In genomic region chr3:107689355-107689754, GRCh38 we compare ENCODE assay signal across 20 cellular contexts.
DNase-seq lines count a peak whose midpoint lies in the region; ATAC-seq, FAIRE-seq and TF ChIP-seq lines count a peak whose summit lies in the region.
"Had no signal": no experiment of that assay in that cellular context is flagged by ENCODE, and none has a peak within 500 bp of the region (broad histone marks: within the 10 kb centered on the region; RNA-seq: fewer than 3 reads in every experiment).

No MANE protein-coding gene starts in this region.

- no peaks in the 10 kb centered on the region for H3K9me3 Mint-ChIP-seq in WTC11
- H3K9me3 Mint-ChIP-seq: CD4-positive, alpha-beta memory T cell; HFFc6; IgD-negative memory B cell had no signal

- H3K36me3 Mint-ChIP-seq in WTC11 = no peaks in the 10 kb centered on the region
- H3K36me3 Mint-ChIP-seq: CD4-positive, alpha-beta memory T cell had no signal

- no peak overlapping the region for H3K27ac Mint-ChIP-seq in WTC11
- H3K27ac Mint-ChIP-seq: CD4-positive, alpha-beta memory T cell; HFFc6 had no signal

- no peak overlapping the region for H3K4me3 Mint-ChIP-seq in WTC11
- H3K4me3 Mint-ChIP-seq: CD4-positive, alpha-beta memory T cell; HFFc6; IgD-negative memory B cell had no signal

- H3K9ac ChIP-seq in HepG2 (ENCODE audit: insufficient read depth, low read depth, low read length) = no peak overlapping the region
- H3K9ac ChIP-seq in kidney (ENCODE audit: low read length in 2 of 2) = no peak overlapping the region
- H3K9ac ChIP-seq: BLaER1 had no signal

- H3K4me1 ChIP-seq in HepG2 (ENCODE audit: insufficient read depth, low read length) (peaks cover 75% of the 10 kb centered on the region), right lobe of liver (peaks cover 0 to 5% (median 0%) of the 10 kb centered on the region in 4 donors), kidney (ENCODE audit: control insufficient read depth in 1 of 2, insufficient read depth in 1 of 2, low read depth in 1 of 2, low read length in 2 of 2) (peaks cover 0 to 4% of the 10 kb centered on the region in 2 donors)

- peak; percentile 73 for DNase-seq in HepG2 (ENCODE audit: low spot score)
- no peak for DNase-seq in right lobe of liver
- no peak for DNase-seq in WTC11 (ENCODE audit: low spot score)
- peak; percentile 34 for DNase-seq in iris pigment epithelial cell (ENCODE audit: low read depth)
- DNase-seq in ureter (ENCODE audit: low spot score) = no peak
- DNase-seq in NCI-H1694 treated with DMSO at 0.1 percent for 48 hours (lab: John Stamatoyannopoulos, UW) = no peak
- no peak for DNase-seq in stimulated activated CD4-positive, alpha-beta T cell treated with anti-CD3 and anti-CD28 coated beads, Interleukin-2, amount 100 ng/mL, for 48 hours
- no peak for DNase-seq in kidney
- DNase-seq: CD4-positive, alpha-beta memory T cell; DMS79 treated with DMSO at 0.1 percent for 48 hours; HFFc6; Kasumi-1; MM.1S; NCI-H1092; NCI-H2227 treated with DMSO at 0.1 percent for 48 hours; NCI-H524 treated with DMSO at 0.1 percent for 48 hours; PC-3; RPMI8226 had no signal

- no peak for TF ChIP-seq RAD21 in HepG2 (CRISPR knock-in tag; IDR thresholded peaks at IDR 0.05)

- H4K20me1 ChIP-seq in HepG2 (ENCODE audit: insufficient read depth, low read length) = no peaks in the 10 kb centered on the region

- TF ChIP-seq EP300 in HepG2 (IDR thresholded peaks at IDR 0.05; ENCODE audit: low read depth in 2 of 2, low read length in 2 of 2) (peak in 1 of 2 experiments; percentile 74; a peak in 2 of 4 replicates), HepG2 (CRISPR knock-in tag; IDR thresholded peaks at IDR 0.05; ENCODE audit: borderline replicate concordance) (peak; percentile 69; the same call in 1 of the 2 replicates)

- H3K79me2 ChIP-seq in HepG2 (ENCODE audit: insufficient read depth, low read length) = peaks cover 3% of the 10 kb centered on the region

- no peaks in the 10 kb centered on the region; a peak in 1 of 5 replicates for H3K36me3 ChIP-seq in HepG2 (replicated peaks in 1 of 2; ENCODE audit: control insufficient read depth in 1 of 2, insufficient read depth in 2 of 2, low read length in 2 of 2)
- H3K36me3 ChIP-seq in right lobe of liver = no peaks in the 10 kb centered on the region
- no peaks in the 10 kb centered on the region for H3K36me3 ChIP-seq in kidney (ENCODE audit: control insufficient read depth in 1 of 2, insufficient read depth in 2 of 2, low read length in 2 of 2)
- H3K36me3 ChIP-seq: BLaER1 had no signal

- CTCF ChIA-PET in HepG2 (lab: Yijun Ruan, JAX; ENCODE audit: low intra/inter-chr PET ratio, low total read pairs) (interaction anchor here (1.2 to 1.8 kb wide), 2 partner anchors 12 to 157 kb away, joined by 3 to 5 read pairs; no protein-coding TSS in a partner anchor), WTC11 (lab: Charles Lee) (interaction anchor here (1.1 to 2.7 kb wide), 9 partner anchors 8 to 63 kb away, joined by 4 to 20 read pairs (median 9); no protein-coding TSS in a partner anchor)

- POLR2A ChIA-PET in HepG2 (lab: Yijun Ruan, JAX) = interaction anchor here (0.6 kb wide), 1 partner anchor 956 kb away, joined by 3 read pairs; no protein-coding TSS in a partner anchor
- POLR2A ChIA-PET in WTC11 (lab: Charles Lee) = no interaction called here

- H2AFZ ChIP-seq in HepG2 (ENCODE audit: low read length) = no peak overlapping the region

- BruUV-seq in HepG2 (replicated peaks; lab: Mats Ljungman, UMichigan) = no TSS peak

- FAIRE-seq in HepG2 (lab: Jason Lieb, UNC) (peak; percentile 51), kidney (lab: Jason Lieb, UNC) (no peak)

- 11% methylated on average over 6 of the region's 6 CpGs for WGBS in HepG2 (ENCODE audit: low lambda C conversion rate)
- WGBS in right lobe of liver (ENCODE audit: insufficient coverage, low coverage, low lambda C conversion rate, missing lambda C conversion rate) = 53% methylated on average over 6 of the region's 6 CpGs

- TF ChIP-seq CTCF in HepG2 (CRISPR knock-in tag; IDR thresholded peaks at IDR 0.05) (no peak), right lobe of liver (IDR thresholded peaks at IDR 0.05) (no peak), WTC11 (IDR thresholded peaks at IDR 0.05) (no peak), kidney (IDR thresholded peaks at IDR 0.05; ENCODE audit: borderline replicate concordance, extremely low read depth, insufficient read depth) (no peak)

- H3K27ac ChIP-seq in HepG2 (ENCODE audit: extremely low read length, insufficient read depth, low read length) = peak overlapping the region; percentile 50
- no peak overlapping the region for H3K27ac ChIP-seq in right lobe of liver
- no peak overlapping the region for H3K27ac ChIP-seq in kidney (ENCODE audit: low read depth in 2 of 2, low read length in 2 of 2)
- H3K27ac ChIP-seq: BLaER1 had no signal

- ATAC-seq in HepG2 (no peak; the same call in 1 of the 3 replicates), right lobe of liver (no peak), WTC11 (no peak)
- ATAC-seq: PC-3 had no signal

- in situ Hi-C loops in HepG2 (cut with HindIII; ENCODE audit: extremely low pct_ligation_motif_present, low pct_unique_long_range_greater_than_20kb) = no loop called here

- H3K27me3 ChIP-seq in HepG2 (ENCODE audit: control insufficient read depth in 1 of 2, insufficient read depth in 2 of 2, low read length in 2 of 2) = no peaks in the 10 kb centered on the region
- H3K27me3 ChIP-seq in right lobe of liver = no peaks in the 10 kb centered on the region
- H3K27me3 ChIP-seq: BLaER1 had no signal

- H3K4me2 ChIP-seq in HepG2 (ENCODE audit: low read depth, low read length) = peak overlapping the region; percentile 37
- H3K4me2 ChIP-seq: BLaER1 had no signal

- no peaks in the 10 kb centered on the region for H3K27me3 Mint-ChIP-seq in WTC11 (ENCODE audit: low read depth)
- H3K27me3 Mint-ChIP-seq: CD4-positive, alpha-beta memory T cell; IgD-negative memory B cell had no signal

- intact Hi-C loops in HepG2 (cut with micrococcal nuclease; ENCODE audit: unreplicated experiment) (loop anchor here (2.0 kb wide), 1 partner anchor 25 kb away; no protein-coding TSS in a partner anchor), right lobe of liver (cut with DNase I) (no loop called here), kidney (cut with DNase I) (no loop called here)

- H3K4me1 Mint-ChIP-seq in WTC11 = peaks cover 27% of the 10 kb centered on the region

- H3K9me3 ChIP-seq in HepG2 (ENCODE audit: low read length) = no peaks in the 10 kb centered on the region
- no peaks in the 10 kb centered on the region for H3K9me3 ChIP-seq in right lobe of liver
- H3K9me3 ChIP-seq in kidney (ENCODE audit: control insufficient read depth in 1 of 2, low read length in 2 of 2) = no peaks in the 10 kb centered on the region
- H3K9me3 ChIP-seq: BLaER1 had no signal

- no peak for TF ChIP-seq POLR2A in HepG2 (IDR thresholded peaks at IDR 0.05; ENCODE audit: insufficient read depth in 1 of 2, low read depth in 2 of 2, low read length in 2 of 2)
- no peak for TF ChIP-seq POLR2A in right lobe of liver (IDR thresholded peaks at IDR 0.05)

- no peak overlapping the region; a peak in 1 of 6 replicates for H3K4me3 ChIP-seq in HepG2 (replicated peaks in 1 of 3; ENCODE audit: insufficient read depth in 1 of 3, low read depth in 2 of 3, low read length in 3 of 3)
- H3K4me3 ChIP-seq in right lobe of liver = no peak overlapping the region
- no peak overlapping the region for H3K4me3 ChIP-seq in kidney (ENCODE audit: low read length in 2 of 2)
- H3K4me3 ChIP-seq: BLaER1 had no signal

TF ChIP-seq in HepG2, 621 proteins besides CTCF, POLR2A, EP300 and RAD21 (continues in another document):
- no peak for TF ChIP-seq SIX4 (CRISPR knock-in tag; IDR thresholded peaks at IDR 0.05)
- TF ChIP-seq SALL1 (CRISPR knock-in tag; IDR thresholded peaks at IDR 0.05) = peak; percentile 56; the same call in 1 of the 2 replicates
- no peak for TF ChIP-seq ZNF781 (CRISPR knock-in tag; IDR thresholded peaks at IDR 0.05; ENCODE audit: borderline replicate concordance, not compliant biosample characterization)
- TF ChIP-seq ZNF879 (CRISPR knock-in tag; IDR thresholded peaks at IDR 0.05) = no peak
- no peak for TF ChIP-seq PCBP2 (optimal IDR thresholded peaks at IDR 0.05; ENCODE audit: low read depth, low read length, poor library complexity, severe bottlenecking)
- peak; percentile 90 for TF ChIP-seq SOX5 (CRISPR knock-in tag; IDR thresholded peaks at IDR 0.05; ENCODE audit: borderline replicate concordance)
- no peak for TF ChIP-seq ZNF234 (CRISPR knock-in tag; conservative IDR thresholded peaks at IDR 0.05)
- no peak for TF ChIP-seq ZNF33B (CRISPR knock-in tag; IDR thresholded peaks at IDR 0.05)
- no peak for TF ChIP-seq ZNF17 (CRISPR knock-in tag; IDR thresholded peaks at IDR 0.05)
- TF ChIP-seq ZNF296 (CRISPR knock-in tag; conservative IDR thresholded peaks at IDR 0.05) = no peak

TF ChIP-seq in WTC11, 78 proteins besides CTCF, POLR2A, EP300 and RAD21 (continues in another document):
- TF ChIP-seq GABPB1 (CRISPR knock-in tag; IDR thresholded peaks at IDR 0.05) (0 out of 2 replicates have a peak, but pooled peaks have one; percentile 40), NFE2L1 (CRISPR knock-in tag; IDR thresholded peaks at IDR 0.05) (no peak), E2F1 (CRISPR knock-in tag; IDR thresholded peaks at IDR 0.05) (no peak), STAT6 (CRISPR knock-in tag; conservative IDR thresholded peaks at IDR 0.05; ENCODE audit: low read depth) (no peak)

Comparison
In these comparisons a context has a peak if more than half of its experiments do, and no peak if none do; other contexts are left out.
1. DNase-seq: peak in HepG2 (single experiment) and iris pigment epithelial cell (single experiment); none in right lobe of liver (0 of 3), WTC11 (single experiment), ureter (single experiment), NCI-H1694 treated with DMSO at 0.1 percent for 48 hours (single experiment), stimulated activated CD4-positive, alpha-beta T cell treated with anti-CD3 and anti-CD28 coated beads, Interleukin-2, amount 100 ng/mL, for 48 hours (0 of 2) and kidney (single experiment).
2. Of the 50 proteins assayed by ChIP-seq in both HepG2 and WTC11: peak only in HepG2: ATF2, FOXJ3, FOXK1, FOXP4 and TCF7; only in WTC11: GABPB1; in both: none; in neither: 41; mixed calls (peak in some experiments, not most) for 3.